Comparison of ENCODE assay signal across 17 cellular contexts in the genomic region with DNA sequence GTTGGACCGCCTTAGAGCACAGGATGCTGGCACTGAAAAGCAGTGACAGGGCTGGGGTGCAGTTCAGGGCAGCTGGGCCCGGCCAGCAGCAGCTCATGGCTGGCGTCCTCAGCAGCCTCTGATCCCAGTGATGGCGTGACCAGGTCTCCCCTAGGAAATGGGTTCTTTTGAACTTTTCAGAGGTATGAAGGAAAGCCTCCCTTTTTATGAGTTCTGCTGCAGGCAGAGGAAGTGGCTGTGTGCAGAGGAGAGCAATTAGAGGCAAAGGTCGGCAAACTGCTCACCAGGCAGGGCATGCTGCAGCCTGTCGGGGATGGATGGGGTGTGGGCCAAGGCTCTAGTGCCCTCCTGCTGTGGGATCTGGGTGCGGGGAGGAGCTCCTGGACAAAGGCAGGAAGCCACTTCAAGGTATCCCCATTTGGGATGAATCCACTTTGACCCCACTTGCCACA. TPM values are rescaled to one million over a fixed set of nuclear protein-coding genes. Genes with fewer than 3 reads are reported as not detected.
DNase-seq lines count a peak whose midpoint lies in the region; ATAC-seq and TF ChIP-seq lines count a peak whose summit lies in the region.
"Had no signal": no experiment of that assay in that cellular context is flagged by ENCODE, and none has a peak within 500 bp of the region (broad histone marks: within the 10 kb centered on the region; RNA-seq: fewer than 3 reads in every experiment).

No MANE protein-coding gene starts in this region.

- H2AFZ ChIP-seq in Loucy (ENCODE audit: low read length) = no peak overlapping the region
- H2AFZ ChIP-seq: neural progenitor cell had no signal

- peak overlapping the region; percentile 67 for H3K27ac ChIP-seq in RWPE1
- H3K27ac ChIP-seq: ascending aorta, neural progenitor cell, uterus had no signal

- H4K20me1 ChIP-seq in Loucy (ENCODE audit: insufficient read depth, low read length, poor library complexity, severe bottlenecking) = no peaks in the 10 kb centered on the region

- no peaks in the 10 kb centered on the region; the same call in 1 of the 2 replicates for H3K9me2 ChIP-seq in Loucy (replicated peaks; ENCODE audit: low read depth, low read length)

- no peaks in the 10 kb centered on the region for H3K27me3 ChIP-seq in Loucy (ENCODE audit: insufficient read depth, low read length, poor library complexity, severe bottlenecking)
- H3K27me3 ChIP-seq: ascending aorta, neural progenitor cell, uterus had no signal

- no peaks in the 10 kb centered on the region for H3K9me3 ChIP-seq in Loucy (ENCODE audit: insufficient read depth, low read depth, low read length)
- H3K9me3 ChIP-seq: ascending aorta, uterus had no signal

- DNase-seq in COLO668 (lab: John Stamatoyannopoulos, UW; ENCODE audit: unreplicated experiment) (peak; percentile 63), RWPE1 (ENCODE audit: low spot score) (peak; percentile 69), left colon (peak; percentile 78 to 90), cerebellar cortex (ENCODE audit: low spot score) (no peak)
- no peak for DNase-seq in stimulated activated CD4-positive, alpha-beta T cell treated with anti-CD3 and anti-CD28 coated beads, Interleukin-2, amount 100 ng/mL, for 24 hours
- DNase-seq in activated CD4-positive, alpha-beta T cell treated with anti-CD3 and anti-CD28 coated beads, Interleukin-2, amount 10 ng/mL, durations not matched to agents 7 days and 5 days = no peak
- DNase-seq: activated CD8-positive, alpha-beta memory T cell treated with anti-CD3 and anti-CD28 coated beads for 24 hours; activated effector memory CD4-positive, alpha-beta T cell treated with anti-CD3 and anti-CD28 coated beads, Interleukin-2, amount 50 U/mL, for 16 hours; NCI-H1436; right cardiac atrium; stimulated activated CD4-positive, alpha-beta T cell treated with anti-CD3 and anti-CD28 coated beads, Interleukin-4, amount 100 ng/mL, for 1 hour; uterus had no signal

- CTCF ChIA-PET in RWPE1 (lab: Yijun Ruan, JAX) = interaction anchor here (0.6 to 1.3 kb wide), 6 partner anchors 23 to 490 kb away, joined by 3 to 7 read pairs (median 4); a partner anchor contains a TSS
- CTCF ChIA-PET in activated CD4-positive, alpha-beta T cell treated with anti-CD3 and anti-CD28 coated beads, Interleukin-2, amount 10 ng/mL, durations not matched to agents 7 days and 5 days (lab: Charles Lee) = no interaction called here

- TF ChIP-seq CTCF in Loucy (conservative IDR thresholded peaks at IDR 0.05; ENCODE audit: low read length) (peak; percentile 25; the same call in 1 of the 2 replicates), RWPE1 (conservative IDR thresholded peaks at IDR 0.05; ENCODE audit: low read depth) (no peak)

- H3K4me3 ChIP-seq in Loucy (ENCODE audit: low read length, poor library complexity, severe bottlenecking) = no peak overlapping the region
- H3K4me3 ChIP-seq: ascending aorta, neural progenitor cell, uterus had no signal

- ATAC-seq in left colon = peak; percentile 85
- no peak for ATAC-seq in HG03280 (IDR thresholded peaks at IDR 0.05; ENCODE audit: unreplicated experiment)
- ATAC-seq: right cardiac atrium had no signal

- no peak overlapping the region for H3K4me3 Mint-ChIP-seq in activated CD4-positive, alpha-beta T cell treated with anti-CD3 and anti-CD28 coated beads, Interleukin-2, amount 10 ng/mL, durations not matched to agents 7 days and 5 days
- H3K4me3 Mint-ChIP-seq: memory B cell, neural progenitor cell had no signal

- peaks cover 2% of the 10 kb centered on the region for H3K27me3 Mint-ChIP-seq in activated CD4-positive, alpha-beta T cell treated with anti-CD3 and anti-CD28 coated beads, Interleukin-2, amount 10 ng/mL, durations not matched to agents 7 days and 5 days

- no peak overlapping the region for H3K27ac Mint-ChIP-seq in activated CD4-positive, alpha-beta T cell treated with anti-CD3 and anti-CD28 coated beads, Interleukin-2, amount 10 ng/mL, durations not matched to agents 7 days and 5 days
- H3K27ac Mint-ChIP-seq: memory B cell, neural progenitor cell had no signal

- H3K36me3 ChIP-seq in Loucy (ENCODE audit: insufficient read depth, low read length) = no peaks in the 10 kb centered on the region
- H3K36me3 ChIP-seq: ascending aorta, neural progenitor cell, uterus had no signal

- H3K9me3 Mint-ChIP-seq in activated CD4-positive, alpha-beta T cell treated with anti-CD3 and anti-CD28 coated beads, Interleukin-2, amount 10 ng/mL, durations not matched to agents 7 days and 5 days = no peaks in the 10 kb centered on the region
- H3K9me3 Mint-ChIP-seq: memory B cell, neural progenitor cell had no signal

- H3K9ac ChIP-seq in Loucy (ENCODE audit: low read depth, low read length, poor library complexity, severe bottlenecking) = peak overlapping the region; percentile 57
- H3K9ac ChIP-seq: neural progenitor cell had no signal

- H3K4me1 Mint-ChIP-seq in activated CD4-positive, alpha-beta T cell treated with anti-CD3 and anti-CD28 coated beads, Interleukin-2, amount 10 ng/mL, durations not matched to agents 7 days and 5 days = peaks cover 17% of the 10 kb centered on the region

- no peaks in the 10 kb centered on the region for H3K79me2 ChIP-seq in Loucy (ENCODE audit: insufficient read depth, low read length)

- peak overlapping the region; percentile 6 for H3K4me2 ChIP-seq in Loucy (ENCODE audit: low read depth, low read length, poor library complexity, severe bottlenecking)
- H3K4me2 ChIP-seq: neural progenitor cell had no signal

- POLR2A ChIA-PET in RWPE1 (lab: Yijun Ruan, JAX; ENCODE audit: low non-redundant PET) = no interaction called here
- POLR2A ChIA-PET in activated CD4-positive, alpha-beta T cell treated with anti-CD3 and anti-CD28 coated beads, Interleukin-2, amount 10 ng/mL, durations not matched to agents 7 days and 5 days (lab: Charles Lee) = no interaction called here

- no peaks in the 10 kb centered on the region for H3F3A ChIP-seq in Loucy (ENCODE audit: low read depth)

- intact Hi-C loops in left colon (cut with DNase I, micrococcal nuclease) = no loop called here

- H3K36me3 Mint-ChIP-seq in activated CD4-positive, alpha-beta T cell treated with anti-CD3 and anti-CD28 coated beads, Interleukin-2, amount 10 ng/mL, durations not matched to agents 7 days and 5 days (ENCODE audit: low read depth) = no peaks in the 10 kb centered on the region
- H3K36me3 Mint-ChIP-seq: memory B cell, neural progenitor cell had no signal

- peaks cover 35% of the 10 kb centered on the region for H3K4me1 ChIP-seq in Loucy (ENCODE audit: insufficient read depth, low read length, poor library complexity, severe bottlenecking)

RNA-seq across cellular contexts. Expression of a gene that starts 45.6 kb away (rescaled TPM):
- total RNA-seq in left colon = 10 to 100 TPM; 91.1 to 95.7 TPM
- total RNA-seq in activated CD4-positive, alpha-beta T cell treated with anti-CD3 and anti-CD28 coated beads, Interleukin-2, amount 10 ng/mL, durations not matched to agents 7 days and 5 days = 10 to 100 TPM; 35.5 to 41.0 TPM

Comparison
In these comparisons a context has a peak if more than half of its experiments do, and no peak if none do; other contexts are left out.
1. DNase-seq: peak in COLO668 (single experiment), RWPE1 (single experiment) and left colon (2 of 2); none in stimulated activated CD4-positive, alpha-beta T cell treated with anti-CD3 and anti-CD28 coated beads, Interleukin-2, amount 100 ng/mL, for 24 hours (0 of 2), activated CD4-positive, alpha-beta T cell treated with anti-CD3 and anti-CD28 coated beads, Interleukin-2, amount 10 ng/mL, durations not matched to agents 7 days and 5 days (single experiment) and cerebellar cortex (single experiment).